In the genomic region with DNA sequence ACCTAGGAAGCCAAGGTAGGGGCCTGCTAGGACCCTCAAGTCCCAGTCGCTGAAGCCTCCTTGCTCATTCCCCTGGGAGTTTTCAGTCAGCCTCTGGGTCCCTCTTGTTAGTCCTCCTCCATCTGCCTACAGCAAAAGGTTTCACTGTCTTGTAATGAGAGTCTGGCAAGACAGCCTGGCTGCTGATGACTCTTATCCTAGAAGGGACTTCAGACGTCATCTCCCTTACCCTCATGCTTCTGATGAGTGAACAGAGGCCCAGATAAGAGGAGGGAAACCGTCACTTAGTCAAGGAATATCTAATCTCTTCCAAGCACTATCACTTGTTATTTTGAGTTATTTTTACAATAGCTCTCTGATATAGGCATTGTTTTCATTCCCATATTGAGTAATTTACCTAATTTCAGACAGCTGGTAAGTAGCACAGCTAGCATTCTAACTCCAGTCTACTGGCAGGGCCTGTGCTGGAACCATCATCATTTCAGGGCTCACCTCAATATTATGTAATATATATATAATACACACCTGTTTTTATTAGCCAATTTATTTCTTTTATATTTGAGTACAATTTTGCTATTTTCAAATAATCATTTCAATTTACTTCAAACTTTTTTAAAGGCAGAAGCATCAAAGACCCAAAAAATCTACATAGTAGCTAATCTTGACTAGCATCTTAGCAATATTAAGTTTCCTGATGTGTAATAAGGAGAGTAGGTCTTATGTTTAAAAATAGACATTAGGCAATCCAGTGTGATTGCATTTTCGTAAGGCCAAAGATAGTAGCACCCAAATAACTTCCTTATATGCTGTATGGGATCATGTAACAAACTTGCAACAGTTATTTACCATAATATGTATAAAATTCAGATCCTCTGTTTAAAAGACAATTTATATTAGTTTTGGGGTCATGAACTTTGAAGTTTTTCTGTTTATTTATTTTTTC, we compare ENCODE assay signal across 1 cellular context.
TF ChIP-seq lines count a peak whose summit lies in the region.

No MANE protein-coding gene starts in this region.

TF ChIP-seq in HepG2, 621 proteins besides CTCF, POLR2A, EP300 and RAD21:
- TF ChIP-seq ZNF75D (CRISPR knock-in tag; IDR thresholded peaks at IDR 0.05; ENCODE audit: borderline replicate concordance): no peak
- TF ChIP-seq ATF4 (CRISPR knock-in tag; IDR thresholded peaks at IDR 0.05): no peak
- TF ChIP-seq SAP130 (CRISPR knock-in tag; IDR thresholded peaks at IDR 0.05; ENCODE audit: low read depth): no peak
- no peak for TF ChIP-seq MTF1 (CRISPR knock-in tag; IDR thresholded peaks at IDR 0.05)
- TF ChIP-seq POGK (CRISPR knock-in tag; conservative IDR thresholded peaks at IDR 0.05): no peak
- no peak for TF ChIP-seq ARNT (IDR thresholded peaks at IDR 0.05)
- no peak for TF ChIP-seq SRSF1 (optimal IDR thresholded peaks at IDR 0.05; ENCODE audit: low read depth, low read length)
- no peak for TF ChIP-seq NCOA1 (CRISPR knock-in tag; IDR thresholded peaks at IDR 0.05)
- no peak for TF ChIP-seq ZNF275 (CRISPR knock-in tag; IDR thresholded peaks at IDR 0.05; ENCODE audit: borderline replicate concordance)
- TF ChIP-seq MED1 (CRISPR knock-in tag; IDR thresholded peaks at IDR 0.05): no peak
- TF ChIP-seq, protein P1, sequence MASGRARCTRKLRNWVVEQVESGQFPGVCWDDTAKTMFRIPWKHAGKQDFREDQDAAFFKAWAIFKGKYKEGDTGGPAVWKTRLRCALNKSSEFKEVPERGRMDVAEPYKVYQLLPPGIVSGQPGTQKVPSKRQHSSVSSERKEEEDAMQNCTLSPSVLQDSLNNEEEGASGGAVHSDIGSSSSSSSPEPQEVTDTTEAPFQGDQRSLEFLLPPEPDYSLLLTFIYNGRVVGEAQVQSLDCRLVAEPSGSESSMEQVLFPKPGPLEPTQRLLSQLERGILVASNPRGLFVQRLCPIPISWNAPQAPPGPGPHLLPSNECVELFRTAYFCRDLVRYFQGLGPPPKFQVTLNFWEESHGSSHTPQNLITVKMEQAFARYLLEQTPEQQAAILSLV (CRISPR knock-in tag; IDR thresholded peaks at IDR 0.05; ENCODE audit: borderline replicate concordance): no peak
- no peak for TF ChIP-seq ZNF317 (CRISPR knock-in tag; IDR thresholded peaks at IDR 0.05)
- no peak for TF ChIP-seq ZNF367 (CRISPR knock-in tag; IDR thresholded peaks at IDR 0.05; ENCODE audit: borderline replicate concordance)
TF ChIP-seq in HepG2: peak in this region for 0.
